In genomic region chr7:112204072-112204775, GRCh38 we compare ENCODE assay signal across 8 cellular contexts. TPM values are rescaled to one million over a fixed set of nuclear protein-coding genes. Genes with fewer than 3 reads are reported as not detected.
DNase-seq lines count a peak whose midpoint lies in the region; ATAC-seq and TF ChIP-seq lines count a peak whose summit lies in the region.

No MANE protein-coding gene starts in this region.

- POLR2A ChIA-PET in GM10248 (lab: Yijun Ruan, JAX) = interaction anchor here (1.5 kb wide), 1 partner anchor 246 kb away, joined by 3 read pairs; the partner anchor contains the start of gene IFRD1

- peaks cover 34% of the 10 kb centered on the region for H3K4me1 Mint-ChIP-seq in activated T-helper 1 cell treated with anti-CD3 and anti-CD28 coated beads, Interleukin-12 subunit alpha, Interleukin-12 subunit beta, Interleukin-2, Interleukin-4 antibody, amounts not matched to agents 30 ng/mL and 10 ng/mL and 1 ng/mL, durations not matched to agents 14 hours and 24 hours and 36 hours (ENCODE audit: low read depth)
- H3K4me1 Mint-ChIP-seq in immature natural killer cell = peaks cover 34 to 41% of the 10 kb centered on the region in 2 donors
- H3K4me1 Mint-ChIP-seq in stimulated activated memory B cell treated with anti-CD40 and anti-IgM and Interleukin-4, amounts not matched to agents 10 μg/mL and 1 μg/mL and 100 μg/mL, for 72 hours = peaks cover 29% of the 10 kb centered on the region

- H3K36me3 ChIP-seq in BLaER1 treated with 17β-estradiol and CSF1 and Interleukin-3, amounts not matched to agents 10 nM and 100 nM = peaks cover 0 to 6% (median 0%) of the 10 kb centered on the region in 11 experiments; a peak in 2 of 22 replicates

- peak overlapping the region in 8 of 11 experiments; percentile 78 to 95 (median 90); a peak in 14 of 22 replicates for H3K27ac ChIP-seq in BLaER1 treated with 17β-estradiol and CSF1 and Interleukin-3, amounts not matched to agents 10 nM and 100 nM

- intact Hi-C loops in activated T-helper 1 cell treated with anti-CD3 and anti-CD28 coated beads, Interleukin-12 subunit alpha, Interleukin-12 subunit beta, Interleukin-2, Interleukin-4 antibody, amounts not matched to agents 30 ng/mL and 10 ng/mL and 1 ng/mL, durations not matched to agents 14 hours and 24 hours and 36 hours (cut with micrococcal nuclease) = loop anchor here (10.0 kb wide), 1 partner anchor 1089 kb away; no protein-coding TSS in a partner anchor

- H4K20me1 ChIP-seq in BLaER1 treated with 17β-estradiol and CSF1 and Interleukin-3, amounts not matched to agents 10 nM and 100 nM = peaks cover 14 to 61% (median 51%) of the 10 kb centered on the region in 11 experiments; a peak in 20 of 22 replicates

- no peak overlapping the region for H3K27ac Mint-ChIP-seq in activated T-helper 1 cell treated with anti-CD3 and anti-CD28 coated beads, Interleukin-12 subunit alpha, Interleukin-12 subunit beta, Interleukin-2, Interleukin-4 antibody, amounts not matched to agents 30 ng/mL and 10 ng/mL and 1 ng/mL, durations not matched to agents 14 hours and 24 hours and 36 hours
- H3K27ac Mint-ChIP-seq in immature natural killer cell = no peak overlapping the region
- no peak overlapping the region for H3K27ac Mint-ChIP-seq in stimulated activated memory B cell treated with anti-CD40 and anti-IgM and Interleukin-4, amounts not matched to agents 10 μg/mL and 1 μg/mL and 100 μg/mL, for 72 hours

- H3K4me3 ChIP-seq in BLaER1 treated with 17β-estradiol and CSF1 and Interleukin-3, amounts not matched to agents 10 nM and 100 nM = peak overlapping the region; percentile 85 to 99 (median 92)

- H3K27me3 Mint-ChIP-seq in activated T-helper 1 cell treated with anti-CD3 and anti-CD28 coated beads, Interleukin-12 subunit alpha, Interleukin-12 subunit beta, Interleukin-2, Interleukin-4 antibody, amounts not matched to agents 30 ng/mL and 10 ng/mL and 1 ng/mL, durations not matched to agents 14 hours and 24 hours and 36 hours (ENCODE audit: insufficient read depth) = peaks cover 39% of the 10 kb centered on the region
- peaks cover 15 to 51% (median 17%) of the 10 kb centered on the region in 3 donors for H3K27me3 Mint-ChIP-seq in immature natural killer cell (ENCODE audit: low read depth in 3 of 3)
- H3K27me3 Mint-ChIP-seq in stimulated activated memory B cell treated with anti-CD40 and anti-IgM and Interleukin-4, amounts not matched to agents 10 μg/mL and 1 μg/mL and 100 μg/mL, for 72 hours = peaks cover 32% of the 10 kb centered on the region

- TF ChIP-seq CTCF in GM10248 (IDR thresholded peaks at IDR 0.05; ENCODE audit: control extremely low read depth, extremely low read depth, low read depth, missing control alignments) = no peak

- peak overlapping the region; percentile 100 for H3K4me3 Mint-ChIP-seq in activated T-helper 1 cell treated with anti-CD3 and anti-CD28 coated beads, Interleukin-12 subunit alpha, Interleukin-12 subunit beta, Interleukin-2, Interleukin-4 antibody, amounts not matched to agents 30 ng/mL and 10 ng/mL and 1 ng/mL, durations not matched to agents 14 hours and 24 hours and 36 hours
- H3K4me3 Mint-ChIP-seq in immature natural killer cell = peak overlapping the region in 4 of 5 donors; percentile 59 to 95 (median 94)
- H3K4me3 Mint-ChIP-seq in stimulated activated memory B cell treated with anti-CD40 and anti-IgM and Interleukin-4, amounts not matched to agents 10 μg/mL and 1 μg/mL and 100 μg/mL, for 72 hours = peak overlapping the region; percentile 93

- DNase-seq in HT1080 (ENCODE audit: low read depth) = peak; percentile 54
- DNase-seq in activated T-helper 1 cell treated with anti-CD3 and anti-CD28 coated beads, Interleukin-12 subunit alpha, Interleukin-12 subunit beta, Interleukin-2, Interleukin-4 antibody, amounts not matched to agents 30 ng/mL and 10 ng/mL and 1 ng/mL, durations not matched to agents 14 hours and 24 hours and 36 hours (ENCODE audit: low spot score) = no peak
- DNase-seq in immature natural killer cell = no peak
- DNase-seq in GM10248 (ENCODE audit: extremely low spot score) = no peak
- DNase-seq in dedifferentiated amniotic fluid mesenchymal stem cell (ENCODE audit: extremely low spot score) = no peak

- H3K9me3 ChIP-seq in BLaER1 treated with 17β-estradiol and CSF1 and Interleukin-3, amounts not matched to agents 10 nM and 100 nM (replicated peaks in 1 of 11) = no peaks in the 10 kb centered on the region

- CTCF ChIA-PET in GM10248 (lab: Yijun Ruan, JAX) = interaction anchor here (1.4 kb wide), 1 partner anchor 10 kb away, joined by 4 read pairs; no protein-coding TSS in a partner anchor

- no peak for ATAC-seq in stimulated activated memory B cell treated with anti-CD40 and anti-IgM and Interleukin-4, amounts not matched to agents 10 μg/mL and 1 μg/mL and 100 μg/mL, for 72 hours
- no peak for ATAC-seq in HG02852 (IDR thresholded peaks at IDR 0.05; ENCODE audit: unreplicated experiment)

- no peaks in the 10 kb centered on the region for H3K36me3 Mint-ChIP-seq in activated T-helper 1 cell treated with anti-CD3 and anti-CD28 coated beads, Interleukin-12 subunit alpha, Interleukin-12 subunit beta, Interleukin-2, Interleukin-4 antibody, amounts not matched to agents 30 ng/mL and 10 ng/mL and 1 ng/mL, durations not matched to agents 14 hours and 24 hours and 36 hours (ENCODE audit: low read depth)
- no peaks in the 10 kb centered on the region for H3K36me3 Mint-ChIP-seq in immature natural killer cell
- H3K36me3 Mint-ChIP-seq in stimulated activated memory B cell treated with anti-CD40 and anti-IgM and Interleukin-4, amounts not matched to agents 10 μg/mL and 1 μg/mL and 100 μg/mL, for 72 hours = no peaks in the 10 kb centered on the region

- H3K9me3 Mint-ChIP-seq in activated T-helper 1 cell treated with anti-CD3 and anti-CD28 coated beads, Interleukin-12 subunit alpha, Interleukin-12 subunit beta, Interleukin-2, Interleukin-4 antibody, amounts not matched to agents 30 ng/mL and 10 ng/mL and 1 ng/mL, durations not matched to agents 14 hours and 24 hours and 36 hours = peaks cover 4% of the 10 kb centered on the region
- H3K9me3 Mint-ChIP-seq in immature natural killer cell = no peaks in the 10 kb centered on the region
- H3K9me3 Mint-ChIP-seq in stimulated activated memory B cell treated with anti-CD40 and anti-IgM and Interleukin-4, amounts not matched to agents 10 μg/mL and 1 μg/mL and 100 μg/mL, for 72 hours = no peaks in the 10 kb centered on the region

- peak overlapping the region; percentile 83 to 97 (median 94) for H3K4me2 ChIP-seq in BLaER1 treated with 17β-estradiol and CSF1 and Interleukin-3, amounts not matched to agents 10 nM and 100 nM

- peak overlapping the region; percentile 78 to 96 (median 91) for H3K9ac ChIP-seq in BLaER1 treated with 17β-estradiol and CSF1 and Interleukin-3, amounts not matched to agents 10 nM and 100 nM

- H3K4me1 ChIP-seq in BLaER1 treated with 17β-estradiol and CSF1 and Interleukin-3, amounts not matched to agents 10 nM and 100 nM = peaks cover 26 to 59% (median 33%) of the 10 kb centered on the region in 10 experiments

- H3K27me3 ChIP-seq in BLaER1 treated with 17β-estradiol and CSF1 and Interleukin-3, amounts not matched to agents 10 nM and 100 nM = peaks cover 0 to 7% (median 0%) of the 10 kb centered on the region in 11 experiments; a peak in 4 of 22 replicates

RNA-seq across cellular contexts. Expression of gene DOCK4, which starts 2.0 kb away (rescaled TPM):
- total RNA-seq in HT1080 (2014; rRNA removed; shearing (Covaris generic)) = 36.6 and 46.6 TPM in 2 replicates
- 36.9 and 51.0 TPM in 2 replicates for polyA plus RNA-seq in HT1080 (2015; cell fraction: cytosol; rRNA removed)
- polyA plus RNA-seq in HT1080 (2015; cell fraction: nucleus; rRNA removed) = 110 TPM in 2 replicates
- total RNA-seq in activated T-helper 1 cell treated with anti-CD3 and anti-CD28 coated beads, Interleukin-12 subunit alpha, Interleukin-12 subunit beta, Interleukin-2, Interleukin-4 antibody, amounts not matched to agents 30 ng/mL and 10 ng/mL and 1 ng/mL, durations not matched to agents 14 hours and 24 hours and 36 hours = 0.31 and 0.37 TPM in 2 replicates
- polyA plus RNA-seq in immature natural killer cell = under 1 TPM in 1 of 3 donors, not detected in 2; 0.18 TPM

RNA-seq across cellular contexts. Expression of gene ZNF277, which starts 2.3 kb away (rescaled TPM):
- 11.9 and 15.4 TPM in 2 replicates for total RNA-seq in HT1080 (2014; rRNA removed; shearing (Covaris generic))
- polyA plus RNA-seq in HT1080 (2015; cell fraction: cytosol; rRNA removed) = 17.9 and 25.8 TPM in 2 replicates
- polyA plus RNA-seq in HT1080 (2015; cell fraction: nucleus; rRNA removed) = 17.7 and 18.6 TPM in 2 replicates
- 12.1 and 14.0 TPM in 2 replicates for total RNA-seq in activated T-helper 1 cell treated with anti-CD3 and anti-CD28 coated beads, Interleukin-12 subunit alpha, Interleukin-12 subunit beta, Interleukin-2, Interleukin-4 antibody, amounts not matched to agents 30 ng/mL and 10 ng/mL and 1 ng/mL, durations not matched to agents 14 hours and 24 hours and 36 hours
- polyA plus RNA-seq in immature natural killer cell = 10 to 100 TPM in 2 of 3 donors, 1 to 10 TPM in 1; 8.3 to 17.7 (median 15.5) TPM

Comparison
In these comparisons a context has a peak if more than half of its experiments do, and no peak if none do; other contexts are left out.
1. RNA of gene DOCK4, which starts 2.0 kb away (total RNA-seq): 36.6 to 46.6 TPM in HT1080; 0.31 to 0.37 TPM in activated T-helper 1 cell treated with anti-CD3 and anti-CD28 coated beads, Interleukin-12 subunit alpha, Interleukin-12 subunit beta, Interleukin-2, Interleukin-4 antibody, amounts not matched to agents 30 ng/mL and 10 ng/mL and 1 ng/mL, durations not matched to agents 14 hours and 24 hours and 36 hours; every median in the first group is over 10 times any median in the second.
2. Peak in every context shown above with its lines, with median percentiles within 50 percentile points of each other: H3K4me3 Mint-ChIP-seq.